In the genomic region with DNA sequence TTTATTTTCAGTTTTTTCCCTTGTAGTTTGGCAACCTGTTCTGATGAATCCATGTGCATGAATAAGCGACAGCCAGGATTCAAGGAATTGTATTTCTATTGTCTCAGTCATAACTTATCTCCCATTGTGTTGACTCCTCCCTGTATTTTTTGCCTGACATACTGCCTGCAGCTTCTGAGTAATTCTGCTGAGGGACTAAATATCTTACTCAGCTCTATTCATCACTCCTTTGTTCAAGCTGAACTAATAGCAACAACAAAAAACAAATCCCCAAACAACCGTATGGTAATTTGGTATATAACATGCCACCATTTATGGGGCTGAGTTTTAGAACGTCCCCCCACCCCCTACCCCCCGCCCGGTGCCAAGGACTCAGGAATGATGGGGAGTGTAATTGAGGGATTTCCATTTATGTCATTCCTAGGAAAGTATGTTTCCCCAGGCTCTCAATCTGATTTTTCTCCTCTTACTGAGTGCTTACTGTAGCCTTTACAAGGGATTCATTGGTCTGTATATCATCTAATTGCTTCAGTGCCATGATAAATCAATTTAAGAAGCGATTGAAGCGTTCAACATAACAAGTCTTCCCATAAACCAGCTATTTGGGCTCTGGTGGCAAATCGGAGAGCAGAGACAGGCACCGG, we compare ENCODE assay signal across 8 cellular contexts. TPM values are rescaled to one million over a fixed set of nuclear protein-coding genes. Genes with fewer than 3 reads are reported as not detected.
DNase-seq lines count a peak whose midpoint lies in the region; ATAC-seq and TF ChIP-seq lines count a peak whose summit lies in the region.

No MANE protein-coding gene starts in this region.

- peak overlapping the region; percentile 69 to 80 for H3K9ac ChIP-seq in stomach smooth muscle (ENCODE audit: low read length in 2 of 2)

- H3K9me3 Mint-ChIP-seq in activated naive CD4-positive, alpha-beta T cell treated with anti-CD3 and anti-CD28 coated beads for 36 hours: no peaks in the 10 kb centered on the region
- no peaks in the 10 kb centered on the region for H3K9me3 Mint-ChIP-seq in activated CD8-positive, alpha-beta T cell treated with anti-CD3 and anti-CD28 coated beads for 36 hours

- H3K27me3 Mint-ChIP-seq in activated naive CD4-positive, alpha-beta T cell treated with anti-CD3 and anti-CD28 coated beads for 36 hours (ENCODE audit: low read depth): no peaks in the 10 kb centered on the region
- H3K27me3 Mint-ChIP-seq in activated CD8-positive, alpha-beta T cell treated with anti-CD3 and anti-CD28 coated beads for 36 hours: no peaks in the 10 kb centered on the region

- DNase-seq in activated naive CD4-positive, alpha-beta T cell treated with anti-CD3 and anti-CD28 coated beads for 36 hours: no peak
- no peak for DNase-seq in activated naive CD4-positive, alpha-beta T cell treated with anti-CD3 and anti-CD28 coated beads, Interleukin-2, amount 50 U/mL, for 16 hours
- DNase-seq in activated CD8-positive, alpha-beta T cell treated with anti-CD3 and anti-CD28 coated beads for 36 hours: no peak
- no peak for DNase-seq in superior temporal gyrus (ENCODE audit: extremely low spot score)
- no peak for DNase-seq in NCI-H345 treated with DMSO at 0.1 percent for 48 hours (lab: John Stamatoyannopoulos, UW; ENCODE audit: unreplicated experiment)
- DNase-seq in anterior cingulate cortex (lab: John Stamatoyannopoulos, UW): no peak

- CTCF ChIA-PET in activated naive CD4-positive, alpha-beta T cell treated with anti-CD3 and anti-CD28 coated beads for 36 hours (lab: Charles Lee): interaction anchor here (0.6 to 6.7 kb wide), 62 partner anchors 12 to 429 kb away, joined by 3 to 83 read pairs (median 4); a partner anchor contains a TSS
- CTCF ChIA-PET in activated CD8-positive, alpha-beta T cell treated with anti-CD3 and anti-CD28 coated beads for 36 hours (lab: Charles Lee): interaction anchor here (0.6 to 6.8 kb wide), 78 partner anchors 11 to 427 kb away, joined by 3 to 95 read pairs (median 6); a partner anchor contains a TSS

- no peaks in the 10 kb centered on the region for H3K36me3 Mint-ChIP-seq in activated naive CD4-positive, alpha-beta T cell treated with anti-CD3 and anti-CD28 coated beads for 36 hours (ENCODE audit: low read depth)
- no peaks in the 10 kb centered on the region for H3K36me3 Mint-ChIP-seq in activated CD8-positive, alpha-beta T cell treated with anti-CD3 and anti-CD28 coated beads for 36 hours (ENCODE audit: low read depth)

- peak overlapping the region; percentile 77 for H3K27ac Mint-ChIP-seq in activated naive CD4-positive, alpha-beta T cell treated with anti-CD3 and anti-CD28 coated beads for 36 hours
- peak overlapping the region; percentile 80 for H3K27ac Mint-ChIP-seq in activated CD8-positive, alpha-beta T cell treated with anti-CD3 and anti-CD28 coated beads for 36 hours

- no peaks in the 10 kb centered on the region for H3K36me3 ChIP-seq in stomach smooth muscle (ENCODE audit: control insufficient read depth in 2 of 2, insufficient read depth in 2 of 2, low read length in 2 of 2)

- H3K27ac ChIP-seq in stomach smooth muscle (ENCODE audit: low read length): peak overlapping the region; percentile 78

- peak overlapping the region; percentile 47 for H3K4me3 ChIP-seq in iPS-11a (ENCODE audit: low read depth, low read length)
- peak overlapping the region; percentile 68 to 81 for H3K4me3 ChIP-seq in stomach smooth muscle (ENCODE audit: low read length in 2 of 2)

- intact Hi-C loops in activated naive CD4-positive, alpha-beta T cell treated with anti-CD3 and anti-CD28 coated beads for 36 hours (cut with micrococcal nuclease): loop anchor here (2.0 kb wide), 1 partner anchor 381 kb away; no protein-coding TSS in a partner anchor
- intact Hi-C loops in activated CD8-positive, alpha-beta T cell treated with anti-CD3 and anti-CD28 coated beads for 36 hours (cut with micrococcal nuclease): loop anchor here (5.0 kb wide), 5 partner anchors 54 to 389 kb away; a partner anchor contains a TSS

- peaks cover 36% of the 10 kb centered on the region for H3K4me1 Mint-ChIP-seq in activated naive CD4-positive, alpha-beta T cell treated with anti-CD3 and anti-CD28 coated beads for 36 hours (ENCODE audit: low read depth)
- H3K4me1 Mint-ChIP-seq in activated CD8-positive, alpha-beta T cell treated with anti-CD3 and anti-CD28 coated beads for 36 hours (ENCODE audit: low read depth): peaks cover 41% of the 10 kb centered on the region

- peak; percentile 25 for ATAC-seq in activated CD8-positive, alpha-beta T cell treated with anti-CD3 and anti-CD28 coated beads for 36 hours

- H3K9me3 ChIP-seq in stomach smooth muscle (ENCODE audit: control insufficient read depth in 2 of 2, low read length in 2 of 2): no peaks in the 10 kb centered on the region

- H3K4me1 ChIP-seq in stomach smooth muscle (ENCODE audit: control insufficient read depth, insufficient read depth, low read length): peaks cover 5% of the 10 kb centered on the region

- no peaks in the 10 kb centered on the region for H3K27me3 ChIP-seq in stomach smooth muscle (ENCODE audit: control insufficient read depth in 1 of 2, insufficient read depth in 2 of 2, low read length in 2 of 2)

- H3K4me3 Mint-ChIP-seq in activated naive CD4-positive, alpha-beta T cell treated with anti-CD3 and anti-CD28 coated beads for 36 hours: peak overlapping the region; percentile 72
- peak overlapping the region; percentile 78 for H3K4me3 Mint-ChIP-seq in activated CD8-positive, alpha-beta T cell treated with anti-CD3 and anti-CD28 coated beads for 36 hours

- TF ChIP-seq CTCF in activated CD8-positive, alpha-beta T cell treated with anti-CD3 and anti-CD28 coated beads for 36 hours (IDR thresholded peaks at IDR 0.05): no peak

- POLR2A ChIA-PET in activated CD8-positive, alpha-beta T cell treated with anti-CD3 and anti-CD28 coated beads for 36 hours (lab: Charles Lee): interaction anchor here (0.5 to 1.8 kb wide), 7 partner anchors 11 to 390 kb away, joined by 3 to 9 read pairs (median 3); no protein-coding TSS in a partner anchor

RNA-seq across cellular contexts. Expression of a gene that starts 40.9 kb away (rescaled TPM):
- total RNA-seq in activated naive CD4-positive, alpha-beta T cell treated with anti-CD3 and anti-CD28 coated beads for 36 hours: 10 to 100 TPM; 85.6 to 96.3 TPM
- 100 to 1,000 TPM in 1 of 2 experiments, 10 to 100 TPM in 1; 94.3 to 111 TPM for total RNA-seq in activated CD8-positive, alpha-beta T cell treated with anti-CD3 and anti-CD28 coated beads for 36 hours

RNA-seq across cellular contexts. Expression of a gene that starts 55.6 kb away (rescaled TPM):
- total RNA-seq in activated naive CD4-positive, alpha-beta T cell treated with anti-CD3 and anti-CD28 coated beads for 36 hours: 100 to 1,000 TPM; 141 to 142 TPM
- 100 to 1,000 TPM; 135 to 141 TPM for total RNA-seq in activated CD8-positive, alpha-beta T cell treated with anti-CD3 and anti-CD28 coated beads for 36 hours
